ENCODE assay signal across 25 cellular contexts in genomic region chr11:110470716-110471115, GRCh38.
"Had no signal": no experiment of that assay in that cellular context is flagged by ENCODE, and none has a peak within 500 bp of the region (broad histone marks: within the 10 kb centered on the region; RNA-seq: fewer than 3 reads in every experiment).

No MANE protein-coding gene starts in this region.

- H3K4me1 Mint-ChIP-seq: activated naive CD8-positive, alpha-beta T cell treated with anti-CD3 and anti-CD28 coated beads, Interleukin-2, amount 10 ng/mL, durations not matched to agents 7 days and 5 days; activated T-helper 17 cell treated with anti-CD3 and anti-CD28 coated beads, Interleukin-2, amount 50 U/mL, for 72 hours; memory B cell; T-cell had no signal

- H3K27me3 ChIP-seq: dorsolateral prefrontal cortex, gastrocnemius medialis, right atrium auricular region had no signal

- H3K9me3 Mint-ChIP-seq: activated CD4-positive, alpha-beta memory T cell treated with anti-CD3 and anti-CD28 coated beads, Interleukin-2, amount 10 ng/mL, durations not matched to agents 7 days and 5 days; activated naive CD8-positive, alpha-beta T cell treated with anti-CD3 and anti-CD28 coated beads, Interleukin-2, amount 10 ng/mL, durations not matched to agents 7 days and 5 days; activated T-helper 17 cell treated with anti-CD3 and anti-CD28 coated beads, Interleukin-2, amount 50 U/mL, for 72 hours; brain; memory B cell; naive B cell; neural crest cell; T-cell had no signal

- H3K36me3 ChIP-seq: gastrocnemius medialis, prostate gland, right atrium auricular region had no signal

- H3K27ac ChIP-seq: dorsolateral prefrontal cortex, gastrocnemius medialis, prostate gland, right atrium auricular region had no signal

- H3K27ac Mint-ChIP-seq: activated CD4-positive, alpha-beta memory T cell treated with anti-CD3 and anti-CD28 coated beads, Interleukin-2, amount 10 ng/mL, durations not matched to agents 7 days and 5 days; activated CD8-positive, alpha-beta memory T cell treated with anti-CD3 and anti-CD28 coated beads, Interleukin-2, amount 10 ng/mL, durations not matched to agents 7 days and 5 days; activated naive CD8-positive, alpha-beta T cell treated with anti-CD3 and anti-CD28 coated beads, Interleukin-2, amount 10 ng/mL, durations not matched to agents 7 days and 5 days; activated T-helper 17 cell treated with anti-CD3 and anti-CD28 coated beads, Interleukin-2, amount 50 U/mL, for 72 hours; memory B cell; T-cell had no signal

- H3K4me3 ChIP-seq: dorsolateral prefrontal cortex, gastrocnemius medialis, mucosa of descending colon, prostate gland, right atrium auricular region had no signal

- DNase-seq: activated CD4-positive, alpha-beta memory T cell treated with anti-CD3 and anti-CD28 coated beads, Interleukin-2, amount 10 ng/mL, durations not matched to agents 7 days and 5 days; activated CD4-positive, alpha-beta T cell treated with anti-CD3 and anti-CD28 coated beads for 48 hours; activated CD4-positive, CD25-positive, alpha-beta regulatory T cell; activated CD8-positive, alpha-beta memory T cell treated with anti-CD3 and anti-CD28 coated beads, Interleukin-2, amount 10 ng/mL, durations not matched to agents 7 days and 5 days; activated naive CD4-positive, alpha-beta T cell; activated naive CD8-positive, alpha-beta T cell treated with anti-CD3 and anti-CD28 coated beads, Interleukin-2, amount 10 ng/mL, durations not matched to agents 7 days and 5 days; activated T-cell treated with anti-CD3 and anti-CD28 coated beads, Interleukin-2, amount 50 U/mL, for 1 hour; amygdala; caudate nucleus; dorsolateral prefrontal cortex; gastrocnemius medialis; head of caudate nucleus; left ventricle myocardium superior; mucosa of descending colon; naive B cell; small intestine; stimulated activated CD4-positive, alpha-beta T cell treated with anti-CD3 and anti-CD28 coated beads, Interleukin-4, amount 100 ng/mL, for 1 hour; T-cell; T1000 had no signal

- H3K27me3 Mint-ChIP-seq: activated CD4-positive, alpha-beta memory T cell treated with anti-CD3 and anti-CD28 coated beads, Interleukin-2, amount 10 ng/mL, durations not matched to agents 7 days and 5 days; activated CD8-positive, alpha-beta memory T cell treated with anti-CD3 and anti-CD28 coated beads, Interleukin-2, amount 10 ng/mL, durations not matched to agents 7 days and 5 days; activated naive CD8-positive, alpha-beta T cell treated with anti-CD3 and anti-CD28 coated beads, Interleukin-2, amount 10 ng/mL, durations not matched to agents 7 days and 5 days; activated T-helper 17 cell treated with anti-CD3 and anti-CD28 coated beads, Interleukin-2, amount 50 U/mL, for 72 hours; memory B cell; naive B cell; T-cell had no signal

- H3K9me3 ChIP-seq: gastrocnemius medialis, mucosa of descending colon, prostate gland, right atrium auricular region had no signal

- H3K4me3 Mint-ChIP-seq: activated CD4-positive, alpha-beta memory T cell treated with anti-CD3 and anti-CD28 coated beads, Interleukin-2, amount 10 ng/mL, durations not matched to agents 7 days and 5 days; activated CD8-positive, alpha-beta memory T cell treated with anti-CD3 and anti-CD28 coated beads, Interleukin-2, amount 10 ng/mL, durations not matched to agents 7 days and 5 days; activated naive CD8-positive, alpha-beta T cell treated with anti-CD3 and anti-CD28 coated beads, Interleukin-2, amount 10 ng/mL, durations not matched to agents 7 days and 5 days; activated T-helper 17 cell treated with anti-CD3 and anti-CD28 coated beads, Interleukin-2, amount 50 U/mL, for 72 hours; brain; memory B cell; naive B cell; neural crest cell; T-cell had no signal

- H3K4me1 ChIP-seq: gastrocnemius medialis, prostate gland, right atrium auricular region had no signal
